ENCODE assay signal across 18 cellular contexts in genomic region chr4:110364911-110365520, GRCh38.
A peak's percentile ranks its signal among the peaks of the same experiment; 100 is the strongest.
DNase-seq lines count a peak whose midpoint lies in the region; TF ChIP-seq lines count a peak whose summit lies in the region.
"Had no signal": no experiment of that assay in that cellular context is flagged by ENCODE, and none has a peak within 500 bp of the region (broad histone marks: within the 10 kb centered on the region; RNA-seq: fewer than 3 reads in every experiment).

No MANE protein-coding gene starts in this region.

- no peak overlapping the region for H2BK12ac ChIP-seq in mesenchymal stem cell (ENCODE audit: low read length in 2 of 2)

- no peak overlapping the region for H2BK5ac ChIP-seq in mesenchymal stem cell (ENCODE audit: low read depth, low read length, poor library complexity, severe bottlenecking)

- H3K9me3 ChIP-seq in mesenchymal stem cell (ENCODE audit: control insufficient read depth, low read length) = no peaks in the 10 kb centered on the region
- no peaks in the 10 kb centered on the region for H3K9me3 ChIP-seq in spleen

- H3K79me1 ChIP-seq in mesenchymal stem cell (replicated peaks; ENCODE audit: low read length, poor library complexity, severe bottlenecking) = no peaks in the 10 kb centered on the region

- H2AFZ ChIP-seq in mesenchymal stem cell (ENCODE audit: low read depth, low read length) = no peak overlapping the region

- intact Hi-C loops in spleen (cut with DNase I; ENCODE audit: low total_unique reads) = no loop called here

- TF ChIP-seq POLR2A in spleen (IDR thresholded peaks at IDR 0.05) = no peak

- peak overlapping the region in 1 of 2 experiments; percentile 49 for H3K18ac ChIP-seq in mesenchymal stem cell (ENCODE audit: low read depth in 1 of 2, low read length in 2 of 2)

- DNase-seq in amniotic epithelial cell (ENCODE audit: low read depth) = peak; percentile 3
- peak; percentile 31 for DNase-seq in fibroblast of villous mesenchyme (ENCODE audit: low read depth)
- DNase-seq in mesenchymal stem cell = peak; percentile 68
- no peak for DNase-seq in spleen
- no peak for DNase-seq in NCI-H510A treated with DMSO at 0.1 percent for 48 hours (lab: John Stamatoyannopoulos, UW)
- no peak for DNase-seq in DMS 273 (lab: John Stamatoyannopoulos, UW; ENCODE audit: unreplicated experiment)
- DNase-seq in HuH-7 (ENCODE audit: low spot score) = no peak
- DNase-seq in AG08395 (ENCODE audit: low spot score) = no peak
- DNase-seq: activated CD4-positive, alpha-beta T cell treated with anti-CD3 and anti-CD28 coated beads for 4 hours; activated CD8-positive, alpha-beta memory T cell treated with anti-CD3 and anti-CD28 coated beads, Interleukin-2, amount 50 U/mL, for 48 hours; activated gamma-delta T cell treated with Interleukin-2 at 50 U/mL for 16 hours; aorta; Karpas-422; NCI-H1092 treated with DMSO at 0.1 percent for 48 hours; NCI-H2081 treated with DMSO at 0.1 percent for 48 hours; NCI-H524; stimulated activated naive CD8-positive, alpha-beta T cell treated with anti-CD3 and anti-CD28 coated beads, Interleukin-15, Interleukin-2, amounts not matched to agents 100 U/mL and 50 U/mL, for 24 hours; SW 1271 had no signal

- H3K4me3 ChIP-seq in fibroblast of villous mesenchyme (ENCODE audit: low read depth, low read length) (no peak overlapping the region), mesenchymal stem cell (ENCODE audit: insufficient read depth in 1 of 2, low read depth in 1 of 2, low read length in 2 of 2) (no peak overlapping the region), spleen (no peak overlapping the region)

- no peak overlapping the region for H3K4me2 ChIP-seq in mesenchymal stem cell (ENCODE audit: low read length, poor library complexity, severe bottlenecking)

- H4K91ac ChIP-seq in mesenchymal stem cell (ENCODE audit: low read length) = no peak overlapping the region

- H2AK5ac ChIP-seq in mesenchymal stem cell (ENCODE audit: low read length, severe bottlenecking) = peak overlapping the region; percentile 88

- H3K4me1 ChIP-seq in mesenchymal stem cell (ENCODE audit: control insufficient read depth, insufficient read depth, low read depth, low read length) = peaks cover 6% of the 10 kb centered on the region
- peaks cover 0 to 5% (median 0%) of the 10 kb centered on the region in 6 donors for H3K4me1 ChIP-seq in spleen

- no peak overlapping the region for H2BK15ac ChIP-seq in mesenchymal stem cell (ENCODE audit: low read depth, poor library complexity, severe bottlenecking)

- H3K36me3 ChIP-seq in mesenchymal stem cell (ENCODE audit: control insufficient read depth in 1 of 2, insufficient read depth in 2 of 2, low read depth in 1 of 2, low read length in 2 of 2) (no peaks in the 10 kb centered on the region), spleen (no peaks in the 10 kb centered on the region)

- H3K27ac ChIP-seq in mesenchymal stem cell (ENCODE audit: low read length, poor library complexity, severe bottlenecking) (no peak overlapping the region), spleen (peak overlapping the region in 7 of 8 donors; percentile 35 to 78 (median 62))

- 52% methylated on average over 3 of the region's 3 CpGs for WGBS in mesenchymal stem cell
- 61 to 79% (median 65%) methylated on average over 3 of the region's 3 CpGs for WGBS in spleen, 5 donors

- H3K27me3 ChIP-seq in mesenchymal stem cell (ENCODE audit: control insufficient read depth in 1 of 2, insufficient read depth in 1 of 2, low read length in 2 of 2) (no peaks in the 10 kb centered on the region), spleen (replicated peaks in 1 of 7) (no peaks in the 10 kb centered on the region)

- H3K23ac ChIP-seq in mesenchymal stem cell (ENCODE audit: low read length in 2 of 2) = no peak overlapping the region

- H3K14ac ChIP-seq in mesenchymal stem cell (ENCODE audit: low read length in 2 of 2) = no peak overlapping the region

- H2BK120ac ChIP-seq in mesenchymal stem cell (ENCODE audit: low read depth, low read length) = no peak overlapping the region

- H3K4ac ChIP-seq in mesenchymal stem cell (ENCODE audit: low read depth in 1 of 2, low read length in 2 of 2) = no peak overlapping the region

- TF ChIP-seq CTCF in fibroblast of villous mesenchyme (IDR thresholded peaks at IDR 0.05; ENCODE audit: insufficient read depth, low read depth, low read length) (no peak), spleen (IDR thresholded peaks at IDR 0.05 in 8 of 11, conservative IDR thresholded peaks at IDR 0.05 in 3 of 11) (no peak)

- no peak overlapping the region for H3K9ac ChIP-seq in mesenchymal stem cell (ENCODE audit: low read length)

- H4K8ac ChIP-seq in mesenchymal stem cell (ENCODE audit: low read length) = no peak overlapping the region

Comparison
In these comparisons a context has a peak if more than half of its experiments do, and no peak if none do; other contexts are left out.
1. DNase-seq: peak in amniotic epithelial cell (single experiment), fibroblast of villous mesenchyme (single experiment) and mesenchymal stem cell (single experiment); none in spleen (single experiment), NCI-H510A treated with DMSO at 0.1 percent for 48 hours (single experiment), DMS 273 (single experiment), HuH-7 (single experiment) and AG08395 (single experiment).